In the genomic region with DNA sequence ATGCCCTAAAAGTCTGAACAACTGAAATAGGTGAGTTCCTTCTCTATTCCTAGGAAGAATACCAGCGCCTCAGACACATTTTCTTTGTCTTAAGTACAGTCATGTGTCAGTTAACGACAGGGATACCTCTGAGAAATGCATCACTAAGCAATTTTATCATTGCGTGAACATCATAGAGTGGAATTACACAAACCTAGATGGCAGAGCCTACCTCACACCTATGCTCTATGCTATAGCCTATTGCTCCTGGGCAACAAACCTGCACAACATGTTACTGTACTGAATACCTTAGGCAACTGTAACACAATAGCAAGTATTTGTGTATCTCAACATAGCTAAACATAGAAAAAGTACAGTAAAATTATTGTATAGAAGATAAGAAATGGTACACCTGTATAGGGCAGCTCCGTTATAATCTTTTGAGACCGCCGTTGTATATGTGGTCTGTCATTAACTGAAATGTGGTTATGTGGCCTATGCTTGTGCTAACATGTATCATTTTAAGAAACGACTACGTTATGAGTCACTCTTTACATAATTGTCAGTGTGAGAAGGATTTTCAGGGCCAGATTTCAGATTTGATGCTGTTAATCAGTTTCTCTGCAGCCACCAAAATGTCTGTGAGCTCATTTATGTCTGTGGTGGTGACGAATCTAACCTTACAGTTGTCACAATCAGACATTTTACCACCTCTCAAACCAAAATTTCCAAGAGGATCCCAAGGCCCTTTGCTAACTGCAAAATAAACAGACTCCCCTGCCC, we compare ENCODE assay signal across 10 cellular contexts.
A peak's percentile ranks its signal among the peaks of the same experiment; 100 is the strongest.
DNase-seq lines count a peak whose midpoint lies in the region; ATAC-seq and TF ChIP-seq lines count a peak whose summit lies in the region.
"Had no signal": no experiment of that assay in that cellular context is flagged by ENCODE, and none has a peak within 500 bp of the region (broad histone marks: within the 10 kb centered on the region; RNA-seq: fewer than 3 reads in every experiment).

No MANE protein-coding gene starts in this region.

- H3K36me3 ChIP-seq in colonic mucosa (no peaks in the 10 kb centered on the region), MG63 (no peaks in the 10 kb centered on the region)

- no peak for TF ChIP-seq CTCF in colonic mucosa (IDR thresholded peaks at IDR 0.05)

- no peaks in the 10 kb centered on the region for H3K9me3 Mint-ChIP-seq in activated CD4-positive, alpha-beta T cell treated with anti-CD3 and anti-CD28 coated beads, Interleukin-2, amount 10 ng/mL, durations not matched to agents 7 days and 5 days
- H3K9me3 Mint-ChIP-seq in natural killer cell treated with Interleukin-12 subunit alpha and Interleukin-12 subunit beta and Interleukin-15 and Interleukin-18, amount 100 ng/mL, for 72 hours, result no peaks in the 10 kb centered on the region
- H3K9me3 Mint-ChIP-seq in naive thymus-derived CD8-positive, alpha-beta T cell, result no peaks in the 10 kb centered on the region
- H3K9me3 Mint-ChIP-seq: stimulated activated naive B cell treated with anti-CD40 and anti-IgM and Interleukin-4, amounts not matched to agents 10 μg/mL and 1 μg/mL and 100 μg/mL, for 72 hours had no signal

- POLR2A ChIA-PET in activated CD4-positive, alpha-beta T cell treated with anti-CD3 and anti-CD28 coated beads, Interleukin-2, amount 10 ng/mL, durations not matched to agents 7 days and 5 days (lab: Charles Lee), result interaction anchor here (0.9 kb wide), 1 partner anchor 54 kb away, joined by 5 read pairs; no protein-coding TSS in a partner anchor
- POLR2A ChIA-PET in naive thymus-derived CD8-positive, alpha-beta T cell (lab: Charles Lee), result no interaction called here

- H3K9ac ChIP-seq in colonic mucosa (ENCODE audit: low read depth in 2 of 2, low read length in 2 of 2), result no peak overlapping the region

- H3K4me1 Mint-ChIP-seq in activated CD4-positive, alpha-beta T cell treated with anti-CD3 and anti-CD28 coated beads, Interleukin-2, amount 10 ng/mL, durations not matched to agents 7 days and 5 days, result peaks cover 17% of the 10 kb centered on the region
- H3K4me1 Mint-ChIP-seq in natural killer cell treated with Interleukin-12 subunit alpha and Interleukin-12 subunit beta and Interleukin-15 and Interleukin-18, amount 100 ng/mL, for 72 hours (ENCODE audit: low read depth in 2 of 2), result peaks cover 0 to 10% of the 10 kb centered on the region in 2 donors
- H3K4me1 Mint-ChIP-seq in naive thymus-derived CD8-positive, alpha-beta T cell, result peaks cover 0 to 3% (median under 1%) of the 10 kb centered on the region in 4 donors
- H3K4me1 Mint-ChIP-seq: stimulated activated naive B cell treated with anti-CD40 and anti-IgM and Interleukin-4, amounts not matched to agents 10 μg/mL and 1 μg/mL and 100 μg/mL, for 72 hours had no signal

- no peaks in the 10 kb centered on the region for H3K4me1 ChIP-seq in colonic mucosa

- no peak overlapping the region for H3K4me3 Mint-ChIP-seq in activated CD4-positive, alpha-beta T cell treated with anti-CD3 and anti-CD28 coated beads, Interleukin-2, amount 10 ng/mL, durations not matched to agents 7 days and 5 days
- peak overlapping the region; percentile 28 for H3K4me3 Mint-ChIP-seq in natural killer cell treated with Interleukin-12 subunit alpha and Interleukin-12 subunit beta and Interleukin-15 and Interleukin-18, amount 100 ng/mL, for 72 hours
- H3K4me3 Mint-ChIP-seq in naive thymus-derived CD8-positive, alpha-beta T cell, result no peak overlapping the region
- H3K4me3 Mint-ChIP-seq: stimulated activated naive B cell treated with anti-CD40 and anti-IgM and Interleukin-4, amounts not matched to agents 10 μg/mL and 1 μg/mL and 100 μg/mL, for 72 hours had no signal

- no peak overlapping the region for H3K27ac ChIP-seq in colonic mucosa

- CTCF ChIA-PET in activated CD4-positive, alpha-beta T cell treated with anti-CD3 and anti-CD28 coated beads, Interleukin-2, amount 10 ng/mL, durations not matched to agents 7 days and 5 days (lab: Charles Lee), result interaction anchor here (0.6 to 1.5 kb wide), 4 partner anchors 10 to 1288 kb away, joined by 3 to 4 read pairs (median 4); a partner anchor contains a TSS

- H3K27me3 ChIP-seq in colonic mucosa (no peaks in the 10 kb centered on the region), MG63 (no peaks in the 10 kb centered on the region)

- ATAC-seq in HG03095 (IDR thresholded peaks at IDR 0.05; ENCODE audit: unreplicated experiment), result peak; percentile 57
- ATAC-seq in natural killer cell treated with Interleukin-12 subunit alpha and Interleukin-12 subunit beta and Interleukin-15 and Interleukin-18, amount 100 ng/mL, for 72 hours, result peak; percentile 69 to 92
- no peak for ATAC-seq in naive thymus-derived CD8-positive, alpha-beta T cell
- ATAC-seq: stimulated activated naive B cell treated with anti-CD40 and anti-IgM and Interleukin-4, amounts not matched to agents 10 μg/mL and 1 μg/mL and 100 μg/mL, for 72 hours had no signal

- H3K27ac Mint-ChIP-seq in activated CD4-positive, alpha-beta T cell treated with anti-CD3 and anti-CD28 coated beads, Interleukin-2, amount 10 ng/mL, durations not matched to agents 7 days and 5 days, result no peak overlapping the region
- H3K27ac Mint-ChIP-seq in natural killer cell treated with Interleukin-12 subunit alpha and Interleukin-12 subunit beta and Interleukin-15 and Interleukin-18, amount 100 ng/mL, for 72 hours, result peak overlapping the region in 1 of 2 donors; percentile 21
- no peak overlapping the region for H3K27ac Mint-ChIP-seq in naive thymus-derived CD8-positive, alpha-beta T cell
- H3K27ac Mint-ChIP-seq: stimulated activated naive B cell treated with anti-CD40 and anti-IgM and Interleukin-4, amounts not matched to agents 10 μg/mL and 1 μg/mL and 100 μg/mL, for 72 hours had no signal

- H3K4me3 ChIP-seq in colonic mucosa (no peak overlapping the region), MG63 (no peak overlapping the region)

- intact Hi-C loops in colonic mucosa (cut with DNase I), result no loop called here

- H3K27me3 Mint-ChIP-seq in activated CD4-positive, alpha-beta T cell treated with anti-CD3 and anti-CD28 coated beads, Interleukin-2, amount 10 ng/mL, durations not matched to agents 7 days and 5 days, result peaks cover 12% of the 10 kb centered on the region
- H3K27me3 Mint-ChIP-seq in natural killer cell treated with Interleukin-12 subunit alpha and Interleukin-12 subunit beta and Interleukin-15 and Interleukin-18, amount 100 ng/mL, for 72 hours, result peaks cover 24 to 29% of the 10 kb centered on the region in 2 donors
- peaks cover 2 to 20% (median 15%) of the 10 kb centered on the region in 5 donors for H3K27me3 Mint-ChIP-seq in naive thymus-derived CD8-positive, alpha-beta T cell

- no peaks in the 10 kb centered on the region for H3K9me3 ChIP-seq in colonic mucosa
- no peaks in the 10 kb centered on the region for H3K9me3 ChIP-seq in MG63

- peak; percentile 4 for DNase-seq in activated CD4-positive, alpha-beta T cell treated with anti-CD3 and anti-CD28 coated beads for 48 hours
- DNase-seq in activated CD4-positive, alpha-beta T cell treated with anti-CD3 and anti-CD28 coated beads, Interleukin-2, amount 10 ng/mL, durations not matched to agents 7 days and 5 days, result no peak
- DNase-seq in SW480 (ENCODE audit: low spot score), result peak; percentile 75
- no peak for DNase-seq in natural killer cell treated with Interleukin-12 subunit alpha and Interleukin-12 subunit beta and Interleukin-15 and Interleukin-18, amount 100 ng/mL, for 72 hours (ENCODE audit: low spot score)
- no peak for DNase-seq in colonic mucosa
- DNase-seq in naive thymus-derived CD8-positive, alpha-beta T cell, result no peak
- no peak for DNase-seq in MG63
- DNase-seq: NCI-H345; stimulated activated naive B cell treated with anti-CD40 and anti-IgM and Interleukin-4, amounts not matched to agents 10 μg/mL and 1 μg/mL and 100 μg/mL, for 72 hours had no signal

- H3K36me3 Mint-ChIP-seq in activated CD4-positive, alpha-beta T cell treated with anti-CD3 and anti-CD28 coated beads, Interleukin-2, amount 10 ng/mL, durations not matched to agents 7 days and 5 days (ENCODE audit: low read depth), result no peaks in the 10 kb centered on the region
- H3K36me3 Mint-ChIP-seq in natural killer cell treated with Interleukin-12 subunit alpha and Interleukin-12 subunit beta and Interleukin-15 and Interleukin-18, amount 100 ng/mL, for 72 hours, result no peaks in the 10 kb centered on the region
- no peaks in the 10 kb centered on the region for H3K36me3 Mint-ChIP-seq in naive thymus-derived CD8-positive, alpha-beta T cell
- H3K36me3 Mint-ChIP-seq: stimulated activated naive B cell treated with anti-CD40 and anti-IgM and Interleukin-4, amounts not matched to agents 10 μg/mL and 1 μg/mL and 100 μg/mL, for 72 hours had no signal

Comparison
In these comparisons a context has a peak if more than half of its experiments do, and no peak if none do; other contexts are left out.
1. DNase-seq: peak in activated CD4-positive, alpha-beta T cell treated with anti-CD3 and anti-CD28 coated beads for 48 hours (single experiment) and SW480 (single experiment); none in activated CD4-positive, alpha-beta T cell treated with anti-CD3 and anti-CD28 coated beads, Interleukin-2, amount 10 ng/mL, durations not matched to agents 7 days and 5 days (single experiment), natural killer cell treated with Interleukin-12 subunit alpha and Interleukin-12 subunit beta and Interleukin-15 and Interleukin-18, amount 100 ng/mL, for 72 hours (single experiment), colonic mucosa (single experiment), naive thymus-derived CD8-positive, alpha-beta T cell (0 of 10) and MG63 (single experiment).
2. ATAC-seq: peak in HG03095 (single experiment) and natural killer cell treated with Interleukin-12 subunit alpha and Interleukin-12 subunit beta and Interleukin-15 and Interleukin-18, amount 100 ng/mL, for 72 hours (2 of 2); none in naive thymus-derived CD8-positive, alpha-beta T cell (0 of 2).